9 cellular contexts compared by ENCODE assay signal in genomic region chr6:46652232-46652602, GRCh38. TPM values are rescaled to one million over a fixed set of nuclear protein-coding genes. Genes with fewer than 3 reads are reported as not detected.
DNase-seq lines count a peak whose midpoint lies in the region; ATAC-seq and TF ChIP-seq lines count a peak whose summit lies in the region.
"Had no signal": no experiment of that assay in that cellular context is flagged by ENCODE, and none has a peak within 500 bp of the region (broad histone marks: within the 10 kb centered on the region; RNA-seq: fewer than 3 reads in every experiment).

No MANE protein-coding gene starts in this region.

- no peaks in the 10 kb centered on the region for H3K36me3 Mint-ChIP-seq in activated CD4-positive, alpha-beta memory T cell treated with anti-CD3 and anti-CD28 coated beads for 36 hours

- POLR2A ChIA-PET in HEK293 (lab: Yijun Ruan, JAX): interaction anchor here (0.8 to 1.2 kb wide), 3 partner anchors 9 to 562 kb away, joined by 3 read pairs; partner anchors contain the start of gene ENPP5
- POLR2A ChIA-PET in activated CD4-positive, alpha-beta memory T cell treated with anti-CD3 and anti-CD28 coated beads for 36 hours (lab: Charles Lee): no interaction called here

- peak overlapping the region; percentile 48; the same call in 1 of the 2 replicates for H3K27ac ChIP-seq in HEK293 (ENCODE audit: extremely low read depth, low read depth, low read length)
- no peak overlapping the region for H3K27ac ChIP-seq in right cardiac atrium (ENCODE audit: low read length)
- H3K27ac ChIP-seq in skin epidermis: peak overlapping the region in 17 of 21 experiments; percentile 0 to 80 (median 69)

- H3K9me3 ChIP-seq in HEK293 (ENCODE audit: control insufficient read depth, insufficient read depth, low read depth, low read length) (no peaks in the 10 kb centered on the region), right cardiac atrium (ENCODE audit: control insufficient read depth, low read length) (no peaks in the 10 kb centered on the region)

- no peak overlapping the region for H3K27ac Mint-ChIP-seq in activated CD4-positive, alpha-beta memory T cell treated with anti-CD3 and anti-CD28 coated beads for 36 hours

- peaks cover 13% of the 10 kb centered on the region for H3K4me1 Mint-ChIP-seq in activated CD4-positive, alpha-beta memory T cell treated with anti-CD3 and anti-CD28 coated beads for 36 hours (ENCODE audit: low read depth)

- ATAC-seq in right cardiac atrium: no peak

- no peaks in the 10 kb centered on the region for H3K9me3 Mint-ChIP-seq in activated CD4-positive, alpha-beta memory T cell treated with anti-CD3 and anti-CD28 coated beads for 36 hours

- DNase-seq in activated CD4-positive, alpha-beta memory T cell treated with anti-CD3 and anti-CD28 coated beads for 36 hours: no peak
- no peak for DNase-seq in right cardiac atrium
- no peak for DNase-seq in DMS 273 (lab: John Stamatoyannopoulos, UW; ENCODE audit: unreplicated experiment)
- DNase-seq in GM19238 (ENCODE audit: insufficient read length, low spot score): no peak
- DNase-seq in NCI-H774 (lab: John Stamatoyannopoulos, UW): no peak
- no peak for DNase-seq in DMS153 treated with DMSO at 0.1 percent for 48 hours (lab: John Stamatoyannopoulos, UW; ENCODE audit: unreplicated experiment)

- 5% methylated on average over 6 of the region's 6 CpGs for WGBS in right cardiac atrium

- H3K27me3 Mint-ChIP-seq in activated CD4-positive, alpha-beta memory T cell treated with anti-CD3 and anti-CD28 coated beads for 36 hours: peaks cover 44% of the 10 kb centered on the region

- no peak for TF ChIP-seq CTCF in HEK293 (tag by site-specific recombination; IDR thresholded peaks at IDR 0.05)

- CTCF ChIA-PET in HEK293 (lab: Yijun Ruan, JAX): interaction anchor here (0.6 to 0.8 kb wide), 3 partner anchors 13 to 236 kb away, joined by 3 read pairs; no protein-coding TSS in a partner anchor
- CTCF ChIA-PET in activated CD4-positive, alpha-beta memory T cell treated with anti-CD3 and anti-CD28 coated beads for 36 hours (lab: Charles Lee): no interaction called here

- H3K27me3 ChIP-seq in right cardiac atrium (ENCODE audit: control insufficient read depth, insufficient read depth): no peaks in the 10 kb centered on the region

- H3K4me3 ChIP-seq in HEK293 (ENCODE audit: low read depth, low read length): peak overlapping the region; percentile 78
- H3K4me3 ChIP-seq in right cardiac atrium (ENCODE audit: low read length): peak overlapping the region; percentile 79
- peak overlapping the region; percentile 55 to 92 (median 83) for H3K4me3 ChIP-seq in skin epidermis

- H3K4me3 Mint-ChIP-seq in activated CD4-positive, alpha-beta memory T cell treated with anti-CD3 and anti-CD28 coated beads for 36 hours: peak overlapping the region; percentile 76

- intact Hi-C loops in activated CD4-positive, alpha-beta memory T cell treated with anti-CD3 and anti-CD28 coated beads for 36 hours (cut with micrococcal nuclease): loop anchor here (1.0 to 5.0 kb wide), 3 partner anchors 9 to 825 kb away; partner anchors contain the start of genes CD2AP and ENPP4
- intact Hi-C loops in right cardiac atrium (cut with DNase I): no loop called here

- peaks cover 2 to 12% of the 10 kb centered on the region in 2 experiments; a peak in 2 of 3 replicates for H3K36me3 ChIP-seq in HEK293 (ENCODE audit: control insufficient read depth in 2 of 2, insufficient read depth in 1 of 2, low read length in 2 of 2)

- H3K4me1 ChIP-seq in HEK293 (ENCODE audit: control insufficient read depth, insufficient read depth, low read length) (peaks cover 17% of the 10 kb centered on the region; the same call in 1 of the 2 replicates), right cardiac atrium (ENCODE audit: control insufficient read depth, insufficient read depth, low read length) (no peaks in the 10 kb centered on the region)

TF ChIP-seq in HEK293, 187 proteins besides CTCF, POLR2A, EP300 and RAD21:
- 0 out of 2 replicates have a peak, but pooled peaks have one; percentile 44 for TF ChIP-seq TCF7L2 (IDR thresholded peaks at IDR 0.05; ENCODE audit: borderline replicate concordance, low read depth, low read length)
- no peak for TF ChIP-seq ZFP37 (tag by site-specific recombination; IDR thresholded peaks at IDR 0.05)
- 0 out of 2 replicates have a peak, but pooled peaks have one; percentile 12 for TF ChIP-seq MZF1 (tag by site-specific recombination; IDR thresholded peaks at IDR 0.05; ENCODE audit: borderline replicate concordance)
- peak; percentile 64 for TF ChIP-seq PRDM1 (tag by site-specific recombination; IDR thresholded peaks at IDR 0.05)
- TF ChIP-seq, protein P1, sequence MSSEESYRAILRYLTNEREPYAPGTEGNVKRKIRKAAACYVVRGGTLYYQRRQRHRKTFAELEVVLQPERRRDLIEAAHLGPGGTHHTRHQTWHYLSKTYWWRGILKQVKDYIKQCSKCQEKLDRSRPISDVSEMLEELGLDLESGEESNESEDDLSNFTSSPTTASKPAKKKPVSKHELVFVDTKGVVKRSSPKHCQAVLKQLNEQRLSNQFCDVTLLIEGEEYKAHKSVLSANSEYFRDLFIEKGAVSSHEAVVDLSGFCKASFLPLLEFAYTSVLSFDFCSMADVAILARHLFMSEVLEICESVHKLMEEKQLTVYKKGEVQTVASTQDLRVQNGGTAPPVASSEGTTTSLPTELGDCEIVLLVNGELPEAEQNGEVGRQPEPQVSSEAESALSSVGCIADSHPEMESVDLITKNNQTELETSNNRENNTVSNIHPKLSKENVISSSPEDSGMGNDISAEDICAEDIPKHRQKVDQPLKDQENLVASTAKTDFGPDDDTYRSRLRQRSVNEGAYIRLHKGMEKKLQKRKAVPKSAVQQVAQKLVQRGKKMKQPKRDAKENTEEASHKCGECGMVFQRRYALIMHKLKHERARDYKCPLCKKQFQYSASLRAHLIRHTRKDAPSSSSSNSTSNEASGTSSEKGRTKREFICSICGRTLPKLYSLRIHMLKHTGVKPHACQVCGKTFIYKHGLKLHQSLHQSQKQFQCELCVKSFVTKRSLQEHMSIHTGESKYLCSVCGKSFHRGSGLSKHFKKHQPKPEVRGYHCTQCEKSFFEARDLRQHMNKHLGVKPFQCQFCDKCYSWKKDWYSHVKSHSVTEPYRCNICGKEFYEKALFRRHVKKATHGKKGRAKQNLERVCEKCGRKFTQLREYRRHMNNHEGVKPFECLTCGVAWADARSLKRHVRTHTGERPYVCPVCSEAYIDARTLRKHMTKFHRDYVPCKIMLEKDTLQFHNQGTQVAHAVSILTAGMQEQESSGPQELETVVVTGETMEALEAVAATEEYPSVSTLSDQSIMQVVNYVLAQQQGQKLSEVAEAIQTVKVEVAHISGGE (tag by site-specific recombination; conservative IDR thresholded peaks at IDR 0.05; ENCODE audit: low read depth): 0 out of 2 replicates have a peak, but pooled peaks have one; percentile 18

RNA-seq across cellular contexts. Expression of gene CYP39A1, which starts 0.4 kb away (rescaled TPM):
- total RNA-seq in activated CD4-positive, alpha-beta memory T cell treated with anti-CD3 and anti-CD28 coated beads for 36 hours: not detected
- total RNA-seq in right cardiac atrium: 1 to 10 TPM; 6.9 to 8.7 (median 7.1) TPM
- 3.3 TPM for polyA plus RNA-seq in right cardiac atrium

RNA-seq across cellular contexts. Expression of gene SLC25A27, which starts 0.6 kb away (rescaled TPM):
- total RNA-seq in activated CD4-positive, alpha-beta memory T cell treated with anti-CD3 and anti-CD28 coated beads for 36 hours: under 1 TPM; 0.53 to 0.78 TPM
- total RNA-seq in right cardiac atrium: 10 to 100 TPM; 15.5 to 19.9 (median 17.7) TPM
- 17.0 TPM for polyA plus RNA-seq in right cardiac atrium

RNA-seq across cellular contexts. Expression of gene TDRD6, which starts 35.5 kb away (rescaled TPM):
- not detected for total RNA-seq in activated CD4-positive, alpha-beta memory T cell treated with anti-CD3 and anti-CD28 coated beads for 36 hours
- 1 to 10 TPM in 1 of 4 donors, under 1 TPM in 3; 0.38 to 1.2 (median 0.66) TPM for total RNA-seq in right cardiac atrium
- polyA plus RNA-seq in right cardiac atrium: 0.27 TPM
- total RNA-seq: HT1080 had no signal

Comparison
In these comparisons a context has a peak if more than half of its experiments do, and no peak if none do; other contexts are left out.
1. RNA of gene CYP39A1, which starts 0.4 kb away (total RNA-seq): 6.9 to 8.7 TPM in right cardiac atrium; not detected in activated CD4-positive, alpha-beta memory T cell treated with anti-CD3 and anti-CD28 coated beads for 36 hours; every median in the first group is over 4 times any median in the second.
2. RNA of gene SLC25A27, which starts 0.6 kb away (total RNA-seq): 15.5 to 19.9 TPM in right cardiac atrium; 0.53 to 0.78 TPM in activated CD4-positive, alpha-beta memory T cell treated with anti-CD3 and anti-CD28 coated beads for 36 hours; every median in the first group is over 4 times any median in the second.
3. Peak in every context shown above with its lines, with median percentiles within 50 percentile points of each other: H3K4me3 ChIP-seq.